ENCODE assay signal across 8 cellular contexts in the genomic region with DNA sequence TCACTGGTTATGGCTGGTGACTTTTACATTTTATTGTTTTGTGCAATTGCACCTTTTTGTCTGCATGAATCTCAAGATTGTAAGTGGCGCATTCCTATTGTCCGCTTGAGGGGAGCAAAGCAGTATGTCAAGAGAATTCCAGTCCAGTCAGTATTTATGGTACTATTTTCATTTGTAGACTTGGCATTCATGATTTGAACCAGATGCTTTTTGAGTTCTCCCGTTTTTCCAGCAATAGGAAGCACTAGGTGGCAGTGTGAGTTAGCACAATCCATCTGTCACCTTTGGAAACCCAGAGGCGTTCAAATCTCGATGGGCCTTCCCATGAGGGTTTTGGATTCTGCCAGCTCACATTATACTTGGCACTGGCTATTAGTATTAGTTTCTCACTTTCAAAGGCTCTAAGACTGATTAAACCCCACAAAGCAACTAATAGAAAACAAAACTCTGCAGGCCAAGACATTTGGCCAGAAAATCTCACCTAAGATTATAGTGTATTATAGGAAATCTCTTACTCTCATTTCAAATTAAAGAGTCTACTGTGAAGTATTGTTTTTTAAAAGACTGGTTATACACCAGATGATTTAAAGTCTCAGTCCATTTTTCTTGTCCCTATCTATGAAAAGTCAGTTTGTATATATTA. TPM values are rescaled to one million over a fixed set of nuclear protein-coding genes. Genes with fewer than 3 reads are reported as not detected.
DNase-seq lines count a peak whose midpoint lies in the region; ATAC-seq and TF ChIP-seq lines count a peak whose summit lies in the region.

No MANE protein-coding gene starts in this region.

- peaks cover 8% of the 10 kb centered on the region for H3K27me3 Mint-ChIP-seq in activated T-cell treated with anti-CD3 and anti-CD28 coated beads, Interleukin-2, amount 50 U/mL, for 72 hours (ENCODE audit: low read depth)

- intact Hi-C loops in head of caudate nucleus (cut with DNase I), result loop anchor here (5.0 to 10.0 kb wide), 2 partner anchors 138 to 415 kb away; no protein-coding TSS in a partner anchor
- intact Hi-C loops in ovary (cut with DNase I), result loop anchor here in 3 of 4 donors (5.0 to 10.0 kb wide), 3 partner anchors 135 to 375 kb away; no protein-coding TSS in a partner anchor

- peaks cover 0 to 10% of the 10 kb centered on the region in 2 donors for H3K36me3 Mint-ChIP-seq in activated T-cell treated with anti-CD3 and anti-CD28 coated beads, Interleukin-2, amount 50 U/mL, for 72 hours (ENCODE audit: insufficient read depth in 2 of 2)

- H3K79me2 ChIP-seq in ACC112 (ENCODE audit: control insufficient read depth, insufficient read depth, low read length, unreplicated experiment), result no peaks in the 10 kb centered on the region

- no peak for ATAC-seq in activated T-cell treated with anti-CD3 and anti-CD28 coated beads, Interleukin-2, amount 50 U/mL, for 72 hours (replicated peaks in 1 of 2)
- no peak for ATAC-seq in GM19328 (IDR thresholded peaks at IDR 0.05; ENCODE audit: unreplicated experiment)

- H3K36me3 ChIP-seq in ACC112 (ENCODE audit: insufficient read depth, low read length), result no peaks in the 10 kb centered on the region
- H3K36me3 ChIP-seq in ovary, result no peaks in the 10 kb centered on the region

- H3K27me3 ChIP-seq in ACC112 (ENCODE audit: insufficient read depth, low read length), result no peaks in the 10 kb centered on the region
- no peaks in the 10 kb centered on the region for H3K27me3 ChIP-seq in ovary

- 1 to 3% (median 3%) methylated on average over 5 of the region's 5 CpGs for WGBS in ovary, 3 donors

- H3K4me3 ChIP-seq in ACC112 (ENCODE audit: low read depth, low read length) (peak overlapping the region; percentile 81), ovary (peak overlapping the region; percentile 55)

- TF ChIP-seq EP300 in ovary (IDR thresholded peaks at IDR 0.05), result no peak

- DNase-seq in GM04503 (ENCODE audit: low read depth) (peak; percentile 74), NCI-H1694 treated with DMSO at 0.1 percent for 48 hours (lab: John Stamatoyannopoulos, UW) (peak; percentile 93), head of caudate nucleus (peak in 37 of 42 donors; percentile 21 to 85 (median 65)), ovary (peak in 3 of 5 donors; percentile 44 to 69 (median 46))
- DNase-seq in activated T-cell treated with anti-CD3 and anti-CD28 coated beads, Interleukin-2, amount 50 U/mL, for 72 hours, result peak in 1 of 2 donors; percentile 15
- DNase-seq in stimulated activated CD4-positive, alpha-beta T cell treated with anti-CD3 and anti-CD28 coated beads, Interleukin-12 subunit alpha, Interleukin-12 subunit beta, amount 100 ng/mL, for 4 hours, result no peak

- peak overlapping the region; percentile 28 for H3K27ac Mint-ChIP-seq in activated T-cell treated with anti-CD3 and anti-CD28 coated beads, Interleukin-2, amount 50 U/mL, for 72 hours

- H3K9me3 Mint-ChIP-seq in activated T-cell treated with anti-CD3 and anti-CD28 coated beads, Interleukin-2, amount 50 U/mL, for 72 hours, result no peaks in the 10 kb centered on the region

- TF ChIP-seq POLR2A in ovary (IDR thresholded peaks at IDR 0.05), result no peak

- peaks cover 63% of the 10 kb centered on the region for H3K4me1 Mint-ChIP-seq in activated T-cell treated with anti-CD3 and anti-CD28 coated beads, Interleukin-2, amount 50 U/mL, for 72 hours (ENCODE audit: low read depth)

- H2AFZ ChIP-seq in ACC112 (ENCODE audit: low read length, unreplicated experiment), result no peak overlapping the region

- H3K9me3 ChIP-seq in ovary, result no peaks in the 10 kb centered on the region

- H3K4me3 Mint-ChIP-seq in activated T-cell treated with anti-CD3 and anti-CD28 coated beads, Interleukin-2, amount 50 U/mL, for 72 hours, result peak overlapping the region; percentile 87 to 89

- TF ChIP-seq CTCF in ovary (IDR thresholded peaks at IDR 0.05), result peak; percentile 19 to 55 (median 44)

- H3K27ac ChIP-seq in ACC112 (ENCODE audit: low read depth, low read length) (no peak overlapping the region), ovary (no peak overlapping the region)

- H3K4me1 ChIP-seq in ACC112 (ENCODE audit: control insufficient read depth, insufficient read depth, low read length, unreplicated experiment), result peaks cover 20% of the 10 kb centered on the region
- no peaks in the 10 kb centered on the region for H3K4me1 ChIP-seq in ovary (ENCODE audit: insufficient read depth)

RNA-seq across cellular contexts. Expression of a gene that starts 2.2 kb away (rescaled TPM):
- 10 to 100 TPM; 11.3 to 15.1 TPM for total RNA-seq in activated T-cell treated with anti-CD3 and anti-CD28 coated beads, Interleukin-2, amount 50 U/mL, for 72 hours
- total RNA-seq in ovary, result 10 to 100 TPM; 15.5 to 39.3 (median 22.7) TPM
- 10 to 100 TPM; 21.0 to 37.0 TPM for polyA plus RNA-seq in ovary
